Comparison of ENCODE assay signal across 8 cellular contexts in the genomic region with DNA sequence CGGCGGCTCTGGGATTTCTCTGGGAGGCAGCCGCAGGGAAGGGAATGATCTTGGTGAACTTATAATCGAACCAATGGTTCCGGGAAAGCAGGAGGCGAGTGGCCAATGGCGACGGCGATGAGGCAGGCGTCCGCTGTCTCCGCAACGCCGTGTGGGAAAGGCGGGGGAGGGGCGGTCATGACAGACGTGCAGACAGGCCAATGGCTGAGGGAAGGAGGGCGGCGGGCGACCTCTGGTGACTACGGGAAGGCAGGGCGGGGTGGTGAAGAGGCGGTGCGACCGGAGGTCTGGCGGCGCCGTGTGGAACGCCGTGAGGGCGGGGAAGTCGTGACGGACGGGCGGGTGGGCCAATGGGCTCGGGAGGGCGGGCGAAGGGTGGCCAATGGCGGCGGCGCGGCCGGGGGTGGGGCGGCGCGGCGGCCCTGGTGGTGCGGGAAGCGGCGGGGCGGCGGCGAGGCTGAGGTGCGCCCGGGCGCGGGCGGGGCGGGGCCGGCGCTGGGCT. TPM values are rescaled to one million over a fixed set of nuclear protein-coding genes. Genes with fewer than 3 reads are reported as not detected.
A peak's percentile ranks its signal among the peaks of the same experiment; 100 is the strongest.
DNase-seq lines count a peak whose midpoint lies in the region; ATAC-seq and TF ChIP-seq lines count a peak whose summit lies in the region.

A gene with protein sequence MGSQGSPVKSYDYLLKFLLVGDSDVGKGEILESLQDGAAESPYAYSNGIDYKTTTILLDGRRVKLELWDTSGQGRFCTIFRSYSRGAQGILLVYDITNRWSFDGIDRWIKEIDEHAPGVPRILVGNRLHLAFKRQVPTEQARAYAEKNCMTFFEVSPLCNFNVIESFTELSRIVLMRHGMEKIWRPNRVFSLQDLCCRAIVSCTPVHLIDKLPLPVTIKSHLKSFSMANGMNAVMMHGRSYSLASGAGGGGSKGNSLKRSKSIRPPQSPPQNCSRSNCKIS (plus strand): TSS at position 409 of the 502 bp plus-strand sequence. CDS start 226 bp downstream, outside the sequence.

- no peak for TF ChIP-seq EP300 in Ishikawa (IDR thresholded peaks at IDR 0.05; ENCODE audit: borderline replicate concordance)

- TF ChIP-seq RAD21 in Ishikawa (IDR thresholded peaks at IDR 0.05; ENCODE audit: low read depth): no peak

- DNase-seq in DMS153 treated with DMSO at 0.1 percent for 48 hours (lab: John Stamatoyannopoulos, UW; ENCODE audit: unreplicated experiment) (peak; percentile 85), OCI-M1 (lab: John Stamatoyannopoulos, UW) (peak; percentile 97), activated T-cell treated with anti-CD3 and anti-CD28 coated beads for 48 hours (ENCODE audit: low read depth) (peak; percentile 98), epithelial cell of prostate (ENCODE audit: low read depth, low spot score) (peak; percentile 87), mucosa of gallbladder (ENCODE audit: low spot score) (peak; percentile 99)
- peak; percentile 98 for DNase-seq in stimulated activated CD8-positive, alpha-beta memory T cell treated with anti-CD3 and anti-CD28 coated beads, Interleukin-4, amount 100 ng/mL, for 24 hours (ENCODE audit: low read depth)

- peak; percentile 70 for ATAC-seq in GM21619 (IDR thresholded peaks at IDR 0.05; ENCODE audit: unreplicated experiment)

- H3K27ac ChIP-seq in epithelial cell of prostate: peak within 1 kb of the TSS; percentile 93

TF ChIP-seq in Ishikawa, 13 proteins besides CTCF, POLR2A, EP300 and RAD21:
- TF ChIP-seq EGR1 (IDR thresholded peaks at IDR 0.05) (peak; percentile 57; the same call in 1 of the 2 replicates), CREB1 (IDR thresholded peaks at IDR 0.05; ENCODE audit: low read depth) (peak; percentile 55; the same call in 1 of the 2 replicates), TAF1 (IDR thresholded peaks at IDR 0.05; ENCODE audit: low read depth) (no peak)
- TF ChIP-seq, protein P1, sequence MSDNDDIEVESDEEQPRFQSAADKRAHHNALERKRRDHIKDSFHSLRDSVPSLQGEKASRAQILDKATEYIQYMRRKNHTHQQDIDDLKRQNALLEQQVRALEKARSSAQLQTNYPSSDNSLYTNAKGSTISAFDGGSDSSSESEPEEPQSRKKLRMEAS (IDR thresholded peaks at IDR 0.05): 0 out of 2 replicates have a peak, but pooled peaks have one; percentile 4

RNA-seq across cellular contexts. Expression of the gene that starts here (rescaled TPM):
- 33.1 TPM for total RNA-seq in mucosa of gallbladder

Comparison
In these comparisons a context has a peak if more than half of its experiments do, and no peak if none do; other contexts are left out.
1. Peak in every context shown above with its lines: DNase-seq, ATAC-seq and H3K27ac ChIP-seq.